Comparison of ENCODE assay signal across 8 cellular contexts in genomic region chr6:43771858-43772570, GRCh38. TPM values are rescaled to one million over a fixed set of nuclear protein-coding genes. Genes with fewer than 3 reads are reported as not detected.
DNase-seq lines count a peak whose midpoint lies in the region; FAIRE-seq and TF ChIP-seq lines count a peak whose summit lies in the region.

No MANE protein-coding gene starts in this region.

- peaks cover 6% of the 10 kb centered on the region for H3K36me3 Mint-ChIP-seq in type B pancreatic cell

- CTCF ChIA-PET in OCI-LY7 (lab: Charles Lee; ENCODE audit: unreplicated experiment) = interaction anchor here (1.2 kb wide), 1 partner anchor 48 kb away, joined by 4 read pairs; no protein-coding TSS in a partner anchor

- H3K27me3 ChIP-seq in neutrophil = peaks cover 20% of the 10 kb centered on the region

- H3K36me3 ChIP-seq in OCI-LY7 (ENCODE audit: insufficient read depth, low read length) = peaks cover 7% of the 10 kb centered on the region
- no peaks in the 10 kb centered on the region for H3K36me3 ChIP-seq in neutrophil

- intact Hi-C loops in OCI-LY7 (cut with micrococcal nuclease; ENCODE audit: unreplicated experiment) = loop anchor here (2.0 to 10.0 kb wide), 3 partner anchors 57 to 453 kb away; partner anchors contain the start of genes GTPBP2 and SLC29A1

- FAIRE-seq in GM19239 (lab: Jason Lieb, UNC) = no peak

- H3K27ac ChIP-seq in OCI-LY7 (ENCODE audit: low read depth, low read length, poor library complexity, severe bottlenecking) (peak overlapping the region; percentile 65), neutrophil (peak overlapping the region; percentile 93)

- no peaks in the 10 kb centered on the region for H3K9me2 ChIP-seq in OCI-LY7 (ENCODE audit: insufficient read depth, low read length)

- peak overlapping the region; percentile 95 for H3K4me2 ChIP-seq in OCI-LY7 (ENCODE audit: low read length)

- peak overlapping the region; percentile 96 for H3K4me3 Mint-ChIP-seq in type B pancreatic cell

- BruUV-seq in OCI-LY7 (replicated peaks; lab: Mats Ljungman, UMichigan) = TSS peak; percentile 80

- H3K9me3 ChIP-seq in OCI-LY7 (ENCODE audit: low read length) (no peaks in the 10 kb centered on the region), neutrophil (no peaks in the 10 kb centered on the region)

- POLR2A ChIA-PET in OCI-LY7 (lab: Charles Lee) = interaction anchor here (0.6 to 1.9 kb wide), 4 partner anchors 47 to 66 kb away, joined by 3 to 8 read pairs (median 4); no protein-coding TSS in a partner anchor

- H3K27ac Mint-ChIP-seq in type B pancreatic cell = peak overlapping the region; percentile 93

- H3K4me1 ChIP-seq in OCI-LY7 (ENCODE audit: insufficient read depth, low read length, poor library complexity, severe bottlenecking) (peaks cover 47% of the 10 kb centered on the region), neutrophil (ENCODE audit: control insufficient read depth in 1 of 2, insufficient read depth in 1 of 2, low read depth in 1 of 2, low read length in 1 of 2) (peaks cover 50 to 70% of the 10 kb centered on the region in 2 experiments)

- peaks cover 39% of the 10 kb centered on the region for H3K4me1 Mint-ChIP-seq in type B pancreatic cell (ENCODE audit: unreplicated experiment)

- no peaks in the 10 kb centered on the region for H4K20me1 ChIP-seq in OCI-LY7 (ENCODE audit: insufficient read depth, low read length)

- H3K4me3 ChIP-seq in AG09309 (ENCODE audit: control insufficient read depth, low read depth, low read length) = peak overlapping the region; percentile 90
- peak overlapping the region; percentile 80 for H3K4me3 ChIP-seq in OCI-LY7 (ENCODE audit: low read depth, low read length, poor library complexity, severe bottlenecking)
- peak overlapping the region; percentile 91 to 93 for H3K4me3 ChIP-seq in neutrophil (ENCODE audit: low read depth in 1 of 2, low read length in 1 of 2)

- DNase-seq in AG09309 (ENCODE audit: low read depth) (no peak), GM19239 (ENCODE audit: insufficient read length, low spot score) (peak; percentile 46), OCI-LY7 (ENCODE audit: low spot score) (peak; percentile 82), glomerular visceral epithelial cell (ENCODE audit: extremely low spot score) (peak; percentile 45), type B pancreatic cell (ENCODE audit: extremely low spot score, unreplicated experiment) (no peak), NCI-H446 treated with DMSO at 0.1 percent for 48 hours (lab: John Stamatoyannopoulos, UW) (no peak)
- peak in 3 of 4 experiments; percentile 21 to 43 (median 31) for DNase-seq in activated naive CD4-positive, alpha-beta T cell (lab: John Stamatoyannopoulos, UW)

- H3K79me2 ChIP-seq in OCI-LY7 (ENCODE audit: insufficient read depth, low read depth, low read length) = no peaks in the 10 kb centered on the region; the same call in 1 of the 2 replicates

- H2AFZ ChIP-seq in OCI-LY7 (ENCODE audit: low read length) = peak overlapping the region; percentile 68

- no peaks in the 10 kb centered on the region for H3K9me3 Mint-ChIP-seq in type B pancreatic cell

- peaks cover 4% of the 10 kb centered on the region for H3K27me3 Mint-ChIP-seq in type B pancreatic cell

- TF ChIP-seq CTCF in AG09309 (IDR thresholded peaks at IDR 0.05; ENCODE audit: control insufficient read depth, insufficient read depth, low read depth, low read length, missing control alignments) (no peak), OCI-LY7 (conservative IDR thresholded peaks at IDR 0.05; ENCODE audit: low read length) (no peak), neutrophil (IDR thresholded peaks at IDR 0.05) (no peak), type B pancreatic cell (conservative IDR thresholded peaks at IDR 0.05) (no peak)

RNA-seq across cellular contexts. Expression of gene VEGFA, which starts 2.0 kb away (rescaled TPM):
- 59.7 and 66.3 TPM in 2 replicates for total RNA-seq in OCI-LY7 (2014; rRNA removed; shearing (Covaris generic))
- total RNA-seq in OCI-LY7 (2022) = 64.5 and 88.5 TPM in 2 replicates
- 102 and 136 TPM in 2 replicates for total RNA-seq in type B pancreatic cell (ENCODE audit: low replicate concordance)

Comparison
In these comparisons a context has a peak if more than half of its experiments do, and no peak if none do; other contexts are left out.
1. DNase-seq: peak in GM19239 (single experiment), OCI-LY7 (single experiment), activated naive CD4-positive, alpha-beta T cell (3 of 4) and glomerular visceral epithelial cell (single experiment); none in AG09309 (single experiment), type B pancreatic cell (single experiment) and NCI-H446 treated with DMSO at 0.1 percent for 48 hours (single experiment).
2. Peak in every context shown above with its lines, with median percentiles within 50 percentile points of each other: H3K4me3 ChIP-seq.